In the genomic region with DNA sequence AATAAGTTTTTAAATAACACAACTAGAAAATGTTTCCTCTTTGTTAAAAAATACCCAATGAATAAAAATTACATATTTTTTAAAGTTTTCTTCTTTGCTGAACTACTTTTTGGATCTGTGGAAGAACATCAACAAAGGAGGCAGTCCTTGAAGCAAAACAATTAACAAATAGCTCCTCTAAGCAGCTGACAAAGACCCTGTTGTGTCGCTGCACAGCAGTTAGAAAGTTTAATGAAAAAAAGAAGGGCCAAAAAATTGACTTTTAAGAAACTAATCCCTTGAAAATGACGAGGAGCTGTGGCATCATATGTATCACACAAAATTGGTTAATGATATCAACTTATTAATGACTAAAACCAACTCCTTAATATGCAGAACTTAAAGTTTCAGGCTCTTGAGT, we compare ENCODE assay signal across 26 cellular contexts.
"Had no signal": no experiment of that assay in that cellular context is flagged by ENCODE, and none has a peak within 500 bp of the region (broad histone marks: within the 10 kb centered on the region; RNA-seq: fewer than 3 reads in every experiment).

No MANE protein-coding gene starts in this region.

- H3K9me3 Mint-ChIP-seq: activated naive CD4-positive, alpha-beta T cell treated with anti-CD3 and anti-CD28 coated beads for 36 hours; activated naive CD8-positive, alpha-beta T cell treated with anti-CD3 and anti-CD28 coated beads for 36 hours; activated T-helper 1 cell treated with anti-CD3 and anti-CD28 coated beads, Interleukin-12 subunit alpha, Interleukin-12 subunit beta, Interleukin-2, Interleukin-4 antibody, amounts not matched to agents 30 ng/mL and 10 ng/mL and 1 ng/mL, durations not matched to agents 14 hours and 24 hours and 36 hours; endodermal cell; nephron progenitor cell; T-helper 1 cell treated with Interleukin-12 subunit alpha and Interleukin-12 subunit beta and Interleukin-4 antibody, amounts not matched to agents 30 μg/mL and 1 μg/mL, for 36 hours had no signal

- H3K27ac Mint-ChIP-seq: activated naive CD4-positive, alpha-beta T cell treated with anti-CD3 and anti-CD28 coated beads for 36 hours; activated naive CD8-positive, alpha-beta T cell treated with anti-CD3 and anti-CD28 coated beads for 36 hours; activated T-helper 1 cell treated with anti-CD3 and anti-CD28 coated beads, Interleukin-12 subunit alpha, Interleukin-12 subunit beta, Interleukin-2, Interleukin-4 antibody, amounts not matched to agents 30 ng/mL and 10 ng/mL and 1 ng/mL, durations not matched to agents 14 hours and 24 hours and 36 hours; brain; endodermal cell; naive B cell; nephron progenitor cell; stimulated activated naive B cell treated with anti-CD40 and anti-IgM and Interleukin-4, amounts not matched to agents 10 μg/mL and 1 μg/mL and 100 μg/mL, for 72 hours; T-helper 1 cell treated with Interleukin-12 subunit alpha and Interleukin-12 subunit beta and Interleukin-4 antibody, amounts not matched to agents 30 μg/mL and 1 μg/mL, for 36 hours had no signal

- H3K36me3 Mint-ChIP-seq: activated naive CD8-positive, alpha-beta T cell treated with anti-CD3 and anti-CD28 coated beads for 36 hours; brain; naive B cell; stimulated activated naive B cell treated with anti-CD40 and anti-IgM and Interleukin-4, amounts not matched to agents 10 μg/mL and 1 μg/mL and 100 μg/mL, for 72 hours had no signal

- H3K4me3 Mint-ChIP-seq: activated naive CD4-positive, alpha-beta T cell treated with anti-CD3 and anti-CD28 coated beads for 36 hours; activated naive CD8-positive, alpha-beta T cell treated with anti-CD3 and anti-CD28 coated beads for 36 hours; activated T-helper 1 cell treated with anti-CD3 and anti-CD28 coated beads, Interleukin-12 subunit alpha, Interleukin-12 subunit beta, Interleukin-2, Interleukin-4 antibody, amounts not matched to agents 30 ng/mL and 10 ng/mL and 1 ng/mL, durations not matched to agents 14 hours and 24 hours and 36 hours; brain; endodermal cell; naive B cell; nephron progenitor cell; stimulated activated naive B cell treated with anti-CD40 and anti-IgM and Interleukin-4, amounts not matched to agents 10 μg/mL and 1 μg/mL and 100 μg/mL, for 72 hours; T-helper 1 cell treated with Interleukin-12 subunit alpha and Interleukin-12 subunit beta and Interleukin-4 antibody, amounts not matched to agents 30 μg/mL and 1 μg/mL, for 36 hours had no signal

- H3K27me3 Mint-ChIP-seq: activated naive CD8-positive, alpha-beta T cell treated with anti-CD3 and anti-CD28 coated beads for 36 hours; naive B cell; stimulated activated naive B cell treated with anti-CD40 and anti-IgM and Interleukin-4, amounts not matched to agents 10 μg/mL and 1 μg/mL and 100 μg/mL, for 72 hours had no signal

- H3K4me1 Mint-ChIP-seq: activated naive CD8-positive, alpha-beta T cell treated with anti-CD3 and anti-CD28 coated beads for 36 hours; naive B cell; stimulated activated naive B cell treated with anti-CD40 and anti-IgM and Interleukin-4, amounts not matched to agents 10 μg/mL and 1 μg/mL and 100 μg/mL, for 72 hours had no signal

- ATAC-seq: esophagus mucosa; right cardiac atrium; stimulated activated naive B cell treated with anti-CD40 and anti-IgM and Interleukin-4, amounts not matched to agents 10 μg/mL and 1 μg/mL and 100 μg/mL, for 72 hours had no signal

- DNase-seq: activated CD4-positive, alpha-beta T cell treated with anti-CD3 and anti-CD28 coated beads for 4 hours; activated CD4-positive, alpha-beta T cell treated with anti-CD3 and anti-CD28 coated beads, Interleukin-2, amount 50 U/mL, for 4 hours; activated CD8-positive, alpha-beta memory T cell treated with anti-CD3 and anti-CD28 coated beads for 24 hours; activated effector memory CD4-positive, alpha-beta T cell treated with anti-CD3 and anti-CD28 coated beads, Interleukin-2, amount 50 U/mL, for 16 hours; activated naive CD4-positive, alpha-beta T cell treated with anti-CD3 and anti-CD28 coated beads for 36 hours; activated naive CD8-positive, alpha-beta T cell treated with anti-CD3 and anti-CD28 coated beads for 36 hours; adrenal gland; cortex of kidney; endodermal cell; foreskin fibroblast; left ventricle myocardium inferior; naive B cell; nephron progenitor cell; right cardiac atrium; stimulated activated CD4-positive, alpha-beta T cell treated with anti-CD3 and anti-CD28 coated beads, Interleukin-15, amount 100 ng/mL, for 24 hours; stimulated activated CD4-positive, alpha-beta T cell treated with anti-CD3 and anti-CD28 coated beads, Interleukin-2, amount 100 ng/mL, for 24 hours; stimulated activated naive B cell treated with anti-CD40 and anti-IgM and Interleukin-4, amounts not matched to agents 10 μg/mL and 1 μg/mL and 100 μg/mL, for 72 hours; stomach; SW 1271; T-helper 9 cell; testis; transverse colon had no signal
